1 cellular context compared by ENCODE assay signal in the genomic region with DNA sequence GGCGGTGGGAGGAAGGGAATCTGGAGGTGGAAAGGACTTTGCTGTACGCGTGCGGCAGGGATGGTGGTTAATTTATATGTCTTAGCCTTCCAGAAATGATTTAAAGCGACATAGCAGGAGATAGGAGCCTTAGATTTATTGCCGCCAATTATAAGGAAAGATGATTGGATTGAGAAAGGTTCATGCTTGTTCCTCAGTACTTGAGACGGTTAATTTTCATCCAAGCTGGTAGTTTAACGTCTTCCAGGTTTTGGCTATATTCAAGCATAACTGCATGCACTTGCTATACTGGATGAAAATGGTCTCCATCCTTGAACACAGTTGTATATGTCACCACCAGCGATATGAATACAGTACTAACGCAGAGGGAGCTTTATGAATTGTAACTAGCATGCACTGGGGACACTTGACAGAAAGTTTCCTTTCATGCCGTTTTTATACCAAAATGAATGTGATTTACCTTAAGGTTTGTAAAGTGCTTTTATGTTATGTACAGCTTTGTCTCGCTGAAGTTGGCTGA.
TF ChIP-seq lines count a peak whose summit lies in the region.

No MANE protein-coding gene starts in this region.

TF ChIP-seq in GM12878, 131 proteins besides CTCF, POLR2A, EP300 and RAD21:
- TF ChIP-seq TBL1XR1 (IDR thresholded peaks at IDR 0.05; ENCODE audit: low read depth, low read length) (no peak), NBN (IDR thresholded peaks at IDR 0.05) (0 out of 2 replicates have a peak, but pooled peaks have one; percentile 2), MTA3 (IDR thresholded peaks at IDR 0.05; ENCODE audit: borderline replicate concordance, low read length) (no peak)
